Comparison of ENCODE assay signal across 16 cellular contexts in genomic region chr7:50504646-50505546, GRCh38.
"Had no signal": no experiment of that assay in that cellular context is flagged by ENCODE, and none has a peak within 500 bp of the region (broad histone marks: within the 10 kb centered on the region; RNA-seq: fewer than 3 reads in every experiment).

No MANE protein-coding gene starts in this region.

- DNase-seq: activated CD4-positive, alpha-beta T cell treated with anti-CD3 and anti-CD28 coated beads for 36 hours; activated naive CD4-positive, alpha-beta T cell treated with Interleukin-2 at 50 U/mL for 16 hours; body of pancreas; central memory CD4-positive, alpha-beta T cell; endodermal cell; foreskin melanocyte; heart right ventricle; islet precursor cell; left lung; ovary; retina; small intestine; T-helper 1 cell; tibial artery had no signal

- H3K9me3 ChIP-seq: body of pancreas, heart right ventricle, left lung, ovary, tibial artery, vagina had no signal

- H3K27me3 ChIP-seq: body of pancreas, heart right ventricle, left lung, ovary, vagina had no signal

- H3K4me3 ChIP-seq: body of pancreas, heart right ventricle, left lung, ovary, tibial artery, vagina had no signal

- H3K4me1 ChIP-seq: body of pancreas, left lung had no signal

- H3K36me3 ChIP-seq: heart right ventricle, left lung, ovary, tibial artery, vagina had no signal

- ATAC-seq: activated CD4-positive, alpha-beta T cell treated with anti-CD3 and anti-CD28 coated beads for 36 hours; body of pancreas; heart right ventricle; left lung had no signal

- H3K27ac ChIP-seq: body of pancreas, heart right ventricle, left lung, ovary, tibial artery, vagina, VCaP had no signal
